Comparison of ENCODE assay signal across 8 cellular contexts in genomic region chr7:112206238-112207105, GRCh38. TPM values are rescaled to one million over a fixed set of nuclear protein-coding genes. Genes with fewer than 3 reads are reported as not detected.
A peak's percentile ranks its signal among the peaks of the same experiment; 100 is the strongest.
DNase-seq lines count a peak whose midpoint lies in the region; ATAC-seq and TF ChIP-seq lines count a peak whose summit lies in the region.

TSS of gene DOCK4 (minus strand) at chr7:112206399. CDS start at chr7:112206138, 261 bp downstream.
TSS of gene ZNF277 (plus strand) at chr7:112206695. CDS start at chr7:112206717, 22 bp downstream.

- H3K79me2 ChIP-seq in mesendoderm (ENCODE audit: control insufficient read depth, insufficient read depth, low read length) = peaks cover 59% of the 10 kb centered on the region

- H3K9ac ChIP-seq in endodermal cell (ENCODE audit: extremely low read depth, low read length, poor library complexity, severe bottlenecking) (peak within 1 kb of the TSS; percentile 89), mesendoderm (ENCODE audit: low read length) (peak within 1 kb of the TSS; percentile 88)

- H4K5ac ChIP-seq in mesendoderm (ENCODE audit: low read length) = no peak within 1 kb of the TSS

- peaks cover 28% of the 10 kb centered on the region for H3K4me1 Mint-ChIP-seq in endodermal cell

- peak within 1 kb of the TSS; percentile 49 for H3K4ac ChIP-seq in mesendoderm (ENCODE audit: low read depth, low read length)

- peak within 1 kb of the TSS; percentile 51 for H2BK5ac ChIP-seq in mesendoderm (ENCODE audit: low read length)

- H3K4me1 ChIP-seq in endodermal cell (ENCODE audit: control insufficient read depth, insufficient read depth, low read length) = no peaks in the 10 kb centered on the region
- no peaks in the 10 kb centered on the region for H3K4me1 ChIP-seq in mesendoderm (ENCODE audit: control insufficient read depth, low read depth, low read length)

- peak within 1 kb of the TSS; percentile 93 for H3K4me3 Mint-ChIP-seq in endodermal cell

- peak within 1 kb of the TSS; percentile 65 for H3K4me2 ChIP-seq in mesendoderm (ENCODE audit: low read length)

- H2BK15ac ChIP-seq in mesendoderm (replicated peaks; ENCODE audit: low read depth) = no peak within 1 kb of the TSS

- WGBS in endodermal cell (ENCODE audit: insufficient coverage in 1 of 2, insufficient read length in 1 of 2), 2 experiments = 0 to 1% methylated on average over 28 to 73 of the region's 73 CpGs
- WGBS in mesendoderm (ENCODE audit: extremely low coverage, insufficient coverage, low lambda C conversion rate) = no CpG with 5 or more reads among the region's 73 CpGs

- H3K4me3 ChIP-seq in endodermal cell (ENCODE audit: low read length) (peak within 1 kb of the TSS; percentile 98), mesendoderm (ENCODE audit: low read length) (peak within 1 kb of the TSS; percentile 89)

- in situ Hi-C loops in Caki2 (cut with HindIII; ENCODE audit: low pct_unique_long_range_greater_than_20kb, low sequenced_read_pairs) = no loop called here

- H3K36me3 ChIP-seq in endodermal cell (ENCODE audit: control insufficient read depth, insufficient read depth, low read length) = no peaks in the 10 kb centered on the region
- no peaks in the 10 kb centered on the region for H3K36me3 ChIP-seq in mesendoderm (ENCODE audit: control insufficient read depth, insufficient read depth, low read length)

- H3K27me3 ChIP-seq in endodermal cell (ENCODE audit: control insufficient read depth, insufficient read depth, low read length, poor library complexity, severe bottlenecking) (no peaks in the 10 kb centered on the region), mesendoderm (ENCODE audit: insufficient read depth, low read length, poor library complexity) (no peaks in the 10 kb centered on the region)

- TF ChIP-seq CTCF in endodermal cell (conservative IDR thresholded peaks at IDR 0.05) = no peak

- peak; percentile 91 for ATAC-seq in GM21390 (IDR thresholded peaks at IDR 0.05; ENCODE audit: unreplicated experiment)

- peak within 1 kb of the TSS; percentile 95 for H3K56ac ChIP-seq in mesendoderm (ENCODE audit: low read length)

- peak within 1 kb of the TSS; percentile 94 for H3K27ac Mint-ChIP-seq in endodermal cell

- H3K36me3 Mint-ChIP-seq in endodermal cell (ENCODE audit: low read depth) = no peaks in the 10 kb centered on the region

- H2BK120ac ChIP-seq in mesendoderm (ENCODE audit: low read depth, low read length) = no peak within 1 kb of the TSS

- H3K9me3 Mint-ChIP-seq in endodermal cell = peaks cover 2% of the 10 kb centered on the region

- no peak within 1 kb of the TSS for H2AK5ac ChIP-seq in mesendoderm (ENCODE audit: low read length)

- H3K18ac ChIP-seq in mesendoderm (ENCODE audit: low read length) = peak within 1 kb of the TSS; percentile 72

- H4K8ac ChIP-seq in mesendoderm (ENCODE audit: low read depth, low read length) = no peak within 1 kb of the TSS

- peak within 1 kb of the TSS; percentile 81 for H3K23ac ChIP-seq in mesendoderm (ENCODE audit: low read length)

- no peaks in the 10 kb centered on the region for H3K9me3 ChIP-seq in endodermal cell (ENCODE audit: control insufficient read depth, low read length)

- H3K27me3 Mint-ChIP-seq in endodermal cell (ENCODE audit: insufficient read depth) = no peaks in the 10 kb centered on the region

- no peaks in the 10 kb centered on the region for H3K79me1 ChIP-seq in mesendoderm (ENCODE audit: low read length)

- peak; percentile 99 for DNase-seq in Caki2 (ENCODE audit: low read depth)
- peak; percentile 60 to 98 (median 95) for DNase-seq in HUDEP-2 (lab: John Stamatoyannopoulos, UW; ENCODE audit: unreplicated experiment in 76 of 76)
- DNase-seq in NOMO-1 treated with dmso at 0.1 percent for 144 hours (lab: John Stamatoyannopoulos, UW; ENCODE audit: unreplicated experiment) = peak; percentile 84
- peak; percentile 98 for DNase-seq in activated CD8-positive, alpha-beta memory T cell treated with anti-CD3 and anti-CD28 coated beads, Interleukin-2, amount 50 U/mL, for 1 hour (ENCODE audit: extremely low read depth)
- peak; percentile 100 for DNase-seq in endodermal cell
- peak; percentile 100 for DNase-seq in mesendoderm
- peak; percentile 99 for DNase-seq in stimulated activated CD8-positive, alpha-beta memory T cell treated with anti-CD3 and anti-CD28 coated beads, Interleukin-12 subunit alpha, Interleukin-12 subunit beta, amount 100 ng/mL, for 4 hours (ENCODE audit: low read depth)

- H3K27ac ChIP-seq in endodermal cell (ENCODE audit: low read depth, low read length) = peak within 1 kb of the TSS; percentile 93
- peak within 1 kb of the TSS; percentile 92 for H3K27ac ChIP-seq in mesendoderm (ENCODE audit: low read depth, low read length)

RNA-seq across cellular contexts. Expression of gene DOCK4, which starts in this region (rescaled TPM):
- total RNA-seq in Caki2 (2014; rRNA removed; shearing (Covaris generic); ENCODE audit: low replicate concordance) = 3.5 and 9.5 TPM in 2 replicates
- total RNA-seq in endodermal cell = 10 to 100 TPM; 11.2 to 15.3 TPM
- 23.2 TPM for polyA plus RNA-seq in endodermal cell (2013, experiment 1 of 2)
- 25.1 TPM for polyA plus RNA-seq in endodermal cell (2013, experiment 2 of 2)
- polyA plus RNA-seq in mesendoderm (2013, experiment 1 of 2) = 10.0 TPM
- polyA plus RNA-seq in mesendoderm (2013, experiment 2 of 2) = 11.5 TPM

RNA-seq across cellular contexts. Expression of gene ZNF277, which starts in this region (rescaled TPM):
- 21.9 and 30.2 TPM in 2 replicates for total RNA-seq in Caki2 (2014; rRNA removed; shearing (Covaris generic); ENCODE audit: low replicate concordance)
- total RNA-seq in endodermal cell = 10 to 100 TPM; 20.3 to 20.4 TPM
- 34.4 TPM for polyA plus RNA-seq in endodermal cell (2013, experiment 1 of 2)
- polyA plus RNA-seq in endodermal cell (2013, experiment 2 of 2) = 36.0 TPM
- 12.9 TPM for polyA plus RNA-seq in mesendoderm (2013, experiment 1 of 2)
- polyA plus RNA-seq in mesendoderm (2013, experiment 2 of 2) = 11.7 TPM

Comparison
In these comparisons a context has a peak if more than half of its experiments do, and no peak if none do; other contexts are left out.
1. Peak in every context shown above with its lines: DNase-seq, ATAC-seq, H3K4me3 ChIP-seq and H3K27ac ChIP-seq.